In the genomic region with DNA sequence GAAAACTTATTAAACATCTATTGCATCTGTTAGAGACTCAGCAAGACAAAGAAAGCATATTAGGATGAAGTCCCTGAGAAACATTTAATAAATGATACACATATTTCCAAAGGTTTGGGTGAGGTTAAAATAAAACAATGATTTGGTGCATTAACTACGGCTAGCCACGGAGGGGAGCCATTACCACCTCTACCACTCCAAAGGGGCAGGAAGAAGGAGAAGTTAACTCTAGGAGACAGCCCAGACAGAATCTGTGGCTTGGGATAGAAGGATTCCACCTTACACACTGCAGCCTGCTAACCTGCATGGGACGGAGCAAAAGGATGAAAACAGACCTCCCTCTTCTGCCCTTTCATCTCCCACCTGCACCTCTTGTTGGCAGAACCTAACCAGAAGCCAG, we compare ENCODE assay signal across 9 cellular contexts.
DNase-seq lines count a peak whose midpoint lies in the region; ATAC-seq, FAIRE-seq and TF ChIP-seq lines count a peak whose summit lies in the region.
"Had no signal": no experiment of that assay in that cellular context is flagged by ENCODE, and none has a peak within 500 bp of the region (broad histone marks: within the 10 kb centered on the region; RNA-seq: fewer than 3 reads in every experiment).

No MANE protein-coding gene starts in this region.

- no peaks in the 10 kb centered on the region for H3K4me1 ChIP-seq in H1 (replicated peaks in 1 of 4; ENCODE audit: control insufficient read depth in 3 of 4, insufficient read depth in 4 of 4, low read length in 3 of 4)
- peaks cover 5% of the 10 kb centered on the region for H3K4me1 ChIP-seq in mesenchymal stem cell (ENCODE audit: control insufficient read depth, insufficient read depth, low read depth, low read length)

- no peak overlapping the region for H3K27ac Mint-ChIP-seq in HFFc6

- no peaks in the 10 kb centered on the region for H3K79me2 ChIP-seq in H1 (ENCODE audit: control insufficient read depth in 1 of 2, insufficient read depth in 2 of 2, low read length in 2 of 2)

- POLR2A ChIA-PET in H1 (lab: Charles Lee; ENCODE audit: partially characterized antibody): no interaction called here

- no peak for TF ChIP-seq POLR2A in H1 (IDR thresholded peaks at IDR 0.05; ENCODE audit: control extremely low read depth in 1 of 2, low read depth in 2 of 2, low read length in 2 of 2)

- H2AFZ ChIP-seq in H1 (ENCODE audit: low read length) (peak overlapping the region; percentile 84), mesenchymal stem cell (ENCODE audit: low read depth, low read length) (no peak overlapping the region)

- H3K9ac ChIP-seq in H1 (replicated peaks in 1 of 4; ENCODE audit: extremely low read depth in 1 of 4, low read depth in 3 of 4, low read length in 3 of 4) (no peak overlapping the region), mesenchymal stem cell (ENCODE audit: low read length) (no peak overlapping the region)

- H3K56ac ChIP-seq in H1 (replicated peaks; ENCODE audit: insufficient read length, low read depth, low read length): no peak overlapping the region

- no peaks in the 10 kb centered on the region for H3K36me3 ChIP-seq in H1 (ENCODE audit: control insufficient read depth in 2 of 4, insufficient read depth in 4 of 4, low read length in 3 of 4)
- H3K36me3 ChIP-seq in mesenchymal stem cell (ENCODE audit: control insufficient read depth in 1 of 2, insufficient read depth in 2 of 2, low read depth in 1 of 2, low read length in 2 of 2): no peaks in the 10 kb centered on the region
- H3K36me3 ChIP-seq in MG63: no peaks in the 10 kb centered on the region

- H2BK12ac ChIP-seq in H1 (ENCODE audit: low read depth, low read length) (no peak overlapping the region), mesenchymal stem cell (ENCODE audit: low read length in 2 of 2) (peak overlapping the region; percentile 4 to 94)

- H2AK5ac ChIP-seq in H1 (ENCODE audit: low read depth, low read length) (0 out of 2 replicates have a peak overlapping the region, but pooled peaks have one; percentile 14), mesenchymal stem cell (ENCODE audit: low read length, severe bottlenecking) (no peak overlapping the region)

- CTCF ChIA-PET in H1 (lab: Charles Lee; ENCODE audit: partially characterized antibody): interaction anchor here (0.7 to 6.2 kb wide), 18 partner anchors 16 to 379 kb away, joined by 3 to 88 read pairs (median 4); no protein-coding TSS in a partner anchor

- H3K79me1 ChIP-seq in H1 (ENCODE audit: low read depth, low read length) (no peaks in the 10 kb centered on the region), mesenchymal stem cell (replicated peaks; ENCODE audit: low read length, poor library complexity, severe bottlenecking) (no peaks in the 10 kb centered on the region)

- H2BK120ac ChIP-seq in H1 (replicated peaks; ENCODE audit: low read depth, low read length): no peak overlapping the region
- no peak overlapping the region for H2BK120ac ChIP-seq in mesenchymal stem cell (ENCODE audit: low read depth, low read length)

- H3K27me3 Mint-ChIP-seq in HFFc6 (ENCODE audit: insufficient read depth): peaks cover 10% of the 10 kb centered on the region

- H3K9me3 Mint-ChIP-seq in HFFc6: no peaks in the 10 kb centered on the region

- FAIRE-seq in H1 (lab: Jason Lieb, UNC): peak; percentile 66
- FAIRE-seq: G401.6 had no signal

- H4K91ac ChIP-seq in H1 (replicated peaks; ENCODE audit: insufficient read length, low read length) (no peak overlapping the region), mesenchymal stem cell (ENCODE audit: low read length) (peak overlapping the region; percentile 29)

- H4K20me1 ChIP-seq in H1 (replicated peaks in 1 of 2; ENCODE audit: control insufficient read depth in 1 of 2, insufficient read depth in 2 of 2, low read length in 2 of 2): no peaks in the 10 kb centered on the region

- H3K4me3 Mint-ChIP-seq in HFFc6: no peak overlapping the region

- peak; percentile 58 for DNase-seq in activated CD8-positive, alpha-beta memory T cell treated with anti-CD3 and anti-CD28 coated beads for 24 hours
- no peak for DNase-seq in activated CD8-positive, alpha-beta memory T cell treated with anti-CD3 and anti-CD28 coated beads, Interleukin-2, amount 50 U/mL, for 48 hours
- DNase-seq in HFFc6: peak; percentile 33
- DNase-seq in RKO (ENCODE audit: low spot score): peak; percentile 29
- DNase-seq in H1 (ENCODE audit: low read depth in 1 of 2, low spot score in 2 of 2): peak in 1 of 2 experiments; percentile 65
- DNase-seq in mesenchymal stem cell: peak; percentile 75
- DNase-seq in MG63: no peak

- H3K9me3 ChIP-seq in H1 (ENCODE audit: insufficient read depth in 2 of 2, low read depth in 1 of 2, low read length in 1 of 2) (no peaks in the 10 kb centered on the region), mesenchymal stem cell (ENCODE audit: control insufficient read depth, low read length) (no peaks in the 10 kb centered on the region), MG63 (no peaks in the 10 kb centered on the region)

- H3K4ac ChIP-seq in H1 (replicated peaks; ENCODE audit: insufficient read length, low read depth, low read length) (no peak overlapping the region), mesenchymal stem cell (ENCODE audit: low read depth in 1 of 2, low read length in 2 of 2) (peak overlapping the region in 1 of 2 experiments; percentile 91)

- H2BK15ac ChIP-seq in H1 (ENCODE audit: low read length) (no peak overlapping the region), mesenchymal stem cell (ENCODE audit: low read depth, poor library complexity, severe bottlenecking) (peak overlapping the region; percentile 1)

- H3K18ac ChIP-seq in H1 (ENCODE audit: extremely low read depth, low read length) (no peak overlapping the region), mesenchymal stem cell (ENCODE audit: low read depth in 1 of 2, low read length in 2 of 2) (peak overlapping the region in 1 of 2 experiments; percentile 80)

- TF ChIP-seq EP300 in H1 (IDR thresholded peaks at IDR 0.05; ENCODE audit: borderline replicate concordance in 1 of 2, low read depth in 2 of 2, low read length in 2 of 2): no peak

- H3K14ac ChIP-seq in H1 (ENCODE audit: insufficient read length) (no peak overlapping the region), mesenchymal stem cell (ENCODE audit: low read length in 2 of 2) (peak overlapping the region in 1 of 2 experiments; percentile 62)

- no peak overlapping the region for H3K23ac ChIP-seq in H1 (ENCODE audit: insufficient read length)
- H3K23ac ChIP-seq in mesenchymal stem cell (ENCODE audit: low read length in 2 of 2): no peak overlapping the region

- peak; percentile 96 to 97 for TF ChIP-seq RAD21 in H1 (IDR thresholded peaks at IDR 0.05 in 1 of 2, conservative IDR thresholded peaks at IDR 0.05 in 1 of 2; ENCODE audit: low read depth in 2 of 2, low read length in 2 of 2)

- no peak overlapping the region for H3K27ac ChIP-seq in H1 (ENCODE audit: low read depth, low read length)
- no peak overlapping the region for H3K27ac ChIP-seq in mesenchymal stem cell (ENCODE audit: low read length, poor library complexity, severe bottlenecking)

- 16% methylated on average over 3 of the region's 3 CpGs; no CpG with 5 or more reads in 1 of the 2 experiments for WGBS in H1 (ENCODE audit: extremely low coverage in 1 of 2, insufficient coverage in 1 of 2, insufficient read length in 1 of 2, insufficient replicate concordance in 2 of 2, low coverage in 1 of 2, low lambda C conversion rate in 2 of 2, missing lambda C conversion rate in 1 of 2), 2 experiments
- WGBS in mesenchymal stem cell: 38% methylated on average over 1 of the region's 3 CpGs

- no peak overlapping the region for H2BK20ac ChIP-seq in H1 (ENCODE audit: low read length)

- no peaks in the 10 kb centered on the region for H3K36me3 Mint-ChIP-seq in HFFc6 (ENCODE audit: low read depth)

- H3K27me3 ChIP-seq in H1 (replicated peaks in 1 of 4; ENCODE audit: control insufficient read depth in 3 of 4, extremely low read depth in 1 of 4, insufficient read depth in 3 of 4, low read length in 3 of 4): no peaks in the 10 kb centered on the region
- peaks cover 0 to 12% of the 10 kb centered on the region in 2 experiments for H3K27me3 ChIP-seq in mesenchymal stem cell (ENCODE audit: control insufficient read depth in 1 of 2, insufficient read depth in 1 of 2, low read length in 2 of 2)
- H3K27me3 ChIP-seq in MG63: no peaks in the 10 kb centered on the region

- H2BK5ac ChIP-seq in H1 (ENCODE audit: low read depth, low read length) (no peak overlapping the region), mesenchymal stem cell (ENCODE audit: low read depth, low read length, poor library complexity, severe bottlenecking) (no peak overlapping the region)

- no peak overlapping the region for H4K5ac ChIP-seq in H1 (ENCODE audit: insufficient read length, low read depth, low read length)

- peak; percentile 76 for TF ChIP-seq CTCF in HFFc6 (IDR thresholded peaks at IDR 0.05)
- peak; percentile 35 to 83 (median 72) for TF ChIP-seq CTCF in H1 (IDR thresholded peaks at IDR 0.05; ENCODE audit: control extremely low read depth in 1 of 3, insufficient read depth in 1 of 3, low read depth in 1 of 3, low read length in 3 of 3)

- H4K8ac ChIP-seq in H1 (ENCODE audit: extremely low read depth, insufficient read depth, low read length) (no peak overlapping the region), mesenchymal stem cell (ENCODE audit: low read length) (no peak overlapping the region)

- peaks cover 49% of the 10 kb centered on the region for H3K4me1 Mint-ChIP-seq in HFFc6 (ENCODE audit: low read depth)

- no peaks in the 10 kb centered on the region for H3K23me2 ChIP-seq in H1 (ENCODE audit: low read depth, low read length)

- H3K4me2 ChIP-seq in H1 (ENCODE audit: insufficient read depth in 1 of 2, low read depth in 2 of 2, low read length in 2 of 2) (no peak overlapping the region), mesenchymal stem cell (ENCODE audit: low read length, poor library complexity, severe bottlenecking) (no peak overlapping the region)

- no peak for ATAC-seq in HG03469 (IDR thresholded peaks at IDR 0.05; ENCODE audit: unreplicated experiment)

- no peak overlapping the region for H3K4me3 ChIP-seq in H1 (ENCODE audit: extremely low read depth in 1 of 4, insufficient read depth in 2 of 4, low read depth in 3 of 4, low read length in 4 of 4)
- H3K4me3 ChIP-seq in mesenchymal stem cell (ENCODE audit: insufficient read depth in 1 of 2, low read depth in 1 of 2, low read length in 2 of 2): no peak overlapping the region
- H3K4me3 ChIP-seq in MG63: no peak overlapping the region

TF ChIP-seq in H1, 55 proteins besides CTCF, POLR2A, EP300 and RAD21 (continues in another document):
- TF ChIP-seq, protein P1, sequence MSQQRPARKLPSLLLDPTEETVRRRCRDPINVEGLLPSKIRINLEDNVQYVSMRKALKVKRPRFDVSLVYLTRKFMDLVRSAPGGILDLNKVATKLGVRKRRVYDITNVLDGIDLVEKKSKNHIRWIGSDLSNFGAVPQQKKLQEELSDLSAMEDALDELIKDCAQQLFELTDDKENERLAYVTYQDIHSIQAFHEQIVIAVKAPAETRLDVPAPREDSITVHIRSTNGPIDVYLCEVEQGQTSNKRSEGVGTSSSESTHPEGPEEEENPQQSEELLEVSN (IDR thresholded peaks at IDR 0.05): no peak
- TF ChIP-seq RBBP5 (IDR thresholded peaks at IDR 0.05; ENCODE audit: borderline replicate concordance, low read depth, low read length) (no peak), CBX5 (IDR thresholded peaks at IDR 0.05; ENCODE audit: low read depth, low read length) (no peak), BRCA1 (IDR thresholded peaks at IDR 0.05; ENCODE audit: low read depth, low read length) (no peak), TCF12 (IDR thresholded peaks at IDR 0.05; ENCODE audit: low read depth, low read length) (no peak)

Comparison
In these comparisons a context has a peak if more than half of its experiments do, and no peak if none do; other contexts are left out.
1. DNase-seq: peak in activated CD8-positive, alpha-beta memory T cell treated with anti-CD3 and anti-CD28 coated beads for 24 hours (single experiment), HFFc6 (single experiment), RKO (single experiment) and mesenchymal stem cell (single experiment); none in activated CD8-positive, alpha-beta memory T cell treated with anti-CD3 and anti-CD28 coated beads, Interleukin-2, amount 50 U/mL, for 48 hours (single experiment) and MG63 (single experiment).